In genomic region chr22:20299736-20300136, GRCh38 we compare ENCODE assay signal across 8 cellular contexts. TPM values are rescaled to one million over a fixed set of nuclear protein-coding genes. Genes with fewer than 3 reads are reported as not detected.
DNase-seq lines count a peak whose midpoint lies in the region; ATAC-seq, FAIRE-seq and TF ChIP-seq lines count a peak whose summit lies in the region.

No MANE protein-coding gene starts in this region.

- H3K9ac ChIP-seq in keratinocyte (ENCODE audit: control insufficient read depth, extremely low read depth, insufficient read depth, low read length): no peak overlapping the region
- H3K9ac ChIP-seq in Karpas-422 (ENCODE audit: low read length): no peak overlapping the region

- H3K27ac ChIP-seq in adrenal gland: no peak overlapping the region
- H3K27ac ChIP-seq in keratinocyte (ENCODE audit: control insufficient read depth, insufficient read depth, low read length): no peak overlapping the region
- H3K27ac ChIP-seq in testis: no peak overlapping the region
- H3K27ac ChIP-seq in Karpas-422 (ENCODE audit: low read length): no peak overlapping the region

- peak overlapping the region; percentile 75 for H3K4me2 ChIP-seq in keratinocyte (ENCODE audit: control insufficient read depth, extremely low read depth, insufficient read depth, low read depth, low read length)
- no peak overlapping the region for H3K4me2 ChIP-seq in Karpas-422 (ENCODE audit: low read depth, low read length, poor library complexity, severe bottlenecking)

- H3K9me2 ChIP-seq in Karpas-422 (replicated peaks; ENCODE audit: insufficient read depth, low read length): no peaks in the 10 kb centered on the region

- no peaks in the 10 kb centered on the region for H3K9me1 ChIP-seq in keratinocyte (ENCODE audit: control insufficient read depth, extremely low read depth, insufficient read depth, low read length)

- peaks cover 3% of the 10 kb centered on the region for H3K27me3 Mint-ChIP-seq in IgD-negative memory B cell

- peak; percentile 18 for ATAC-seq in GM18502 (IDR thresholded peaks at IDR 0.05; ENCODE audit: poor library complexity, unreplicated experiment)

- DNase-seq in adrenal gland (peak in 4 of 7 donors; percentile 32 to 54 (median 40)), keratinocyte (ENCODE audit: low read depth, low spot score) (no peak), testis (peak; percentile 51), foreskin melanocyte (no peak), Karpas-422 (no peak), OCI-M1 (lab: John Stamatoyannopoulos, UW) (no peak)

- H3K27me3 ChIP-seq in adrenal gland (no peaks in the 10 kb centered on the region), keratinocyte (ENCODE audit: control insufficient read depth, extremely low read depth, insufficient read depth, low read length) (peaks cover 29% of the 10 kb centered on the region), testis (no peaks in the 10 kb centered on the region), Karpas-422 (ENCODE audit: low read length) (no peaks in the 10 kb centered on the region)

- H3K4me3 ChIP-seq in adrenal gland (peak overlapping the region in 2 of 4 donors; percentile 33 to 53), keratinocyte (ENCODE audit: control insufficient read depth in 2 of 3, extremely low read depth in 1 of 3, insufficient read depth in 2 of 3, low read depth in 1 of 3, low read length in 3 of 3) (peak overlapping the region; percentile 38 to 73 (median 52)), testis (peak overlapping the region; percentile 50 to 59), Karpas-422 (ENCODE audit: low read length) (no peak overlapping the region)

- no peak for FAIRE-seq in keratinocyte (lab: Jason Lieb, UNC)

- dilution Hi-C loops in keratinocyte (cut with MboI; ENCODE audit: extremely low pct_ligation_motif_present, low sequenced_read_pairs): no loop called here

- H3K4me3 Mint-ChIP-seq in IgD-negative memory B cell: peak overlapping the region; percentile 49 to 94 (median 80)

- H2AFZ ChIP-seq in keratinocyte (ENCODE audit: control insufficient read depth, low read length): peak overlapping the region; percentile 44
- H2AFZ ChIP-seq in Karpas-422 (ENCODE audit: low read length): no peak overlapping the region

- H4K20me1 ChIP-seq in keratinocyte (ENCODE audit: control insufficient read depth, extremely low read depth, insufficient read depth, low read length): no peaks in the 10 kb centered on the region
- H4K20me1 ChIP-seq in Karpas-422 (ENCODE audit: insufficient read depth, low read depth, low read length): no peaks in the 10 kb centered on the region

- WGBS in adrenal gland, 4 donors: 0 to 1% (median 0%) methylated on average over 17 to 54 of the region's 54 CpGs
- WGBS in testis, 2 donors: 0% methylated on average over 38 of the region's 54 CpGs; no CpG with 5 or more reads in 1 of the 2 donors

- H3K27ac Mint-ChIP-seq in IgD-negative memory B cell: no peak overlapping the region

- intact Hi-C loops in adrenal gland (cut with DNase I): no loop called here
- intact Hi-C loops in testis (cut with DNase I; ENCODE audit: low total_unique reads): no loop called here

- peaks cover 0 to 2% (median 0%) of the 10 kb centered on the region in 3 donors for H3K4me1 Mint-ChIP-seq in IgD-negative memory B cell

- H3K4me1 ChIP-seq in adrenal gland (replicated peaks in 1 of 2) (peaks cover 0 to 11% of the 10 kb centered on the region in 2 donors), keratinocyte (ENCODE audit: control insufficient read depth, extremely low read depth, insufficient read depth, low read length) (no peaks in the 10 kb centered on the region), testis (no peaks in the 10 kb centered on the region), Karpas-422 (ENCODE audit: low read length) (peaks cover 5% of the 10 kb centered on the region)

- TF ChIP-seq CTCF in adrenal gland (IDR thresholded peaks at IDR 0.05) (no peak), keratinocyte (optimal IDR thresholded peaks at IDR 0.05 in 1 of 3, IDR thresholded peaks at IDR 0.05 in 1 of 3, conservative IDR thresholded peaks at IDR 0.05 in 1 of 3; ENCODE audit: extremely low read depth in 1 of 3, insufficient read depth in 2 of 3, low read length in 3 of 3) (no peak), testis (IDR thresholded peaks at IDR 0.05) (no peak)

- no peaks in the 10 kb centered on the region for H3K79me2 ChIP-seq in keratinocyte (ENCODE audit: control insufficient read depth, insufficient read depth, low read length)
- H3K79me2 ChIP-seq in Karpas-422 (ENCODE audit: low read length): no peaks in the 10 kb centered on the region

- H3K36me3 ChIP-seq in adrenal gland (replicated peaks in 1 of 2): no peaks in the 10 kb centered on the region
- no peaks in the 10 kb centered on the region for H3K36me3 ChIP-seq in keratinocyte (ENCODE audit: control insufficient read depth in 2 of 2, extremely low read depth in 1 of 2, insufficient read depth in 2 of 2, low read length in 2 of 2)
- H3K36me3 ChIP-seq in testis (ENCODE audit: low read depth, missing control alignments): no peaks in the 10 kb centered on the region
- no peaks in the 10 kb centered on the region for H3K36me3 ChIP-seq in Karpas-422 (ENCODE audit: insufficient read depth, low read length)

- H3K36me3 Mint-ChIP-seq in IgD-negative memory B cell: no peaks in the 10 kb centered on the region

- no peak for TF ChIP-seq POLR2A in adrenal gland (IDR thresholded peaks at IDR 0.05)
- no peak for TF ChIP-seq POLR2A in testis (IDR thresholded peaks at IDR 0.05)

- H3K9me3 ChIP-seq in adrenal gland (replicated peaks in 1 of 3) (no peaks in the 10 kb centered on the region), keratinocyte (ENCODE audit: control insufficient read depth, low read depth, low read length) (no peaks in the 10 kb centered on the region), testis (no peaks in the 10 kb centered on the region), Karpas-422 (ENCODE audit: low read length) (no peaks in the 10 kb centered on the region)

- H3K9me3 Mint-ChIP-seq in IgD-negative memory B cell: no peaks in the 10 kb centered on the region

RNA-seq across cellular contexts. Expression of gene DGCR6L, which starts 20.1 kb away (rescaled TPM):
- 63.5 TPM for polyA plus RNA-seq in IgD-negative memory B cell
- total RNA-seq in adrenal gland: 100 to 1,000 TPM in 2 of 8 donors, 10 to 100 TPM in 6; 43.7 to 106 (median 62.6) TPM
- polyA plus RNA-seq in adrenal gland: 100 to 1,000 TPM in 1 of 3 donors, 10 to 100 TPM in 2; 12.1 to 107 (median 96.2) TPM
- polyA plus RNA-seq in keratinocyte: 19.2 to 38.3 TPM (median 25.2 TPM) in 3 replicates
- 10.6 TPM for polyA plus RNA-seq in keratinocyte (2011; ENCODE audit: low read depth)
- 13.0 and 35.8 TPM in 2 replicates for polyA plus RNA-seq in keratinocyte (2011; cell fraction: cytosol; rRNA removed)
- 7.9 and 8.3 TPM in 2 replicates for polyA plus RNA-seq in keratinocyte (2011; cell fraction: nucleus; rRNA removed)
- polyA plus RNA-seq in keratinocyte (2012; ENCODE audit: low replicate concordance): 15.8 and 30.8 TPM in 2 replicates
- 8.7 to 18.4 TPM (median 15.3 TPM) in 3 replicates for polyA minus RNA-seq in keratinocyte
- 31.3 TPM for polyA minus RNA-seq in keratinocyte (2011; cell fraction: cytosol; rRNA and poly(A)+ RNA removed)
- polyA minus RNA-seq in keratinocyte (2011; cell fraction: nucleus; rRNA and poly(A)+ RNA removed): 3.6 and 6.3 TPM in 2 replicates
- total RNA-seq in testis: 100 to 1,000 TPM; 152 to 257 TPM
- polyA plus RNA-seq in testis (ENCODE audit: insufficient read depth, low read depth, low replicate concordance): 171 TPM
- total RNA-seq in Karpas-422 (2014; rRNA removed; shearing (Covaris generic); ENCODE audit: low replicate concordance): 32.7 and 64.7 TPM in 2 replicates

RNA-seq across cellular contexts. Expression of gene RTN4R, which starts 31.6 kb away (rescaled TPM):
- not detected for polyA plus RNA-seq in IgD-negative memory B cell
- total RNA-seq in adrenal gland: 10 to 100 TPM in 1 of 8 donors, 1 to 10 TPM in 5, under 1 TPM in 2; 0.35 to 18.8 (median 1.4) TPM
- 1 to 10 TPM in 2 of 3 donors, under 1 TPM in 1; 0.35 to 1.9 (median 1.1) TPM for polyA plus RNA-seq in adrenal gland
- polyA plus RNA-seq in keratinocyte: 2.5 to 5.6 TPM (median 5.5 TPM) in 3 replicates
- 0.79 TPM for polyA plus RNA-seq in keratinocyte (2011; ENCODE audit: low read depth)
- polyA plus RNA-seq in keratinocyte (2011; cell fraction: cytosol; rRNA removed): 2.6 and 8.8 TPM in 2 replicates
- 4.8 and 7.4 TPM in 2 replicates for polyA plus RNA-seq in keratinocyte (2011; cell fraction: nucleus; rRNA removed)
- 7.3 and 10.5 TPM in 2 replicates for polyA plus RNA-seq in keratinocyte (2012; ENCODE audit: low replicate concordance)
- 2.6 to 4.4 TPM (median 4.4 TPM) in 3 replicates for polyA minus RNA-seq in keratinocyte
- 24.7 TPM for polyA minus RNA-seq in keratinocyte (2011; cell fraction: cytosol; rRNA and poly(A)+ RNA removed)
- 6.6 and 6.8 TPM in 2 replicates for polyA minus RNA-seq in keratinocyte (2011; cell fraction: nucleus; rRNA and poly(A)+ RNA removed)
- 1 to 10 TPM; 5.1 to 6.1 TPM for total RNA-seq in testis
- polyA plus RNA-seq in testis (ENCODE audit: insufficient read depth, low read depth, low replicate concordance): 2.1 TPM
- total RNA-seq in Karpas-422 (2014; rRNA removed; shearing (Covaris generic); ENCODE audit: low replicate concordance): 0.29 and 0.30 TPM in 2 replicates

Comparison
In these comparisons a context has a peak if more than half of its experiments do, and no peak if none do; other contexts are left out.
1. DNase-seq: peak in adrenal gland (4 of 7) and testis (single experiment); none in keratinocyte (single experiment), foreskin melanocyte (single experiment), Karpas-422 (single experiment) and OCI-M1 (single experiment).